ENCODE assay signal across 15 cellular contexts in genomic region chr6:138966870-138967269, GRCh38. TPM values are rescaled to one million over a fixed set of nuclear protein-coding genes. Genes with fewer than 3 reads are reported as not detected.
A peak's percentile ranks its signal among the peaks of the same experiment; 100 is the strongest.
DNase-seq lines count a peak whose midpoint lies in the region; ATAC-seq and TF ChIP-seq lines count a peak whose summit lies in the region.
"Had no signal": no experiment of that assay in that cellular context is flagged by ENCODE, and none has a peak within 500 bp of the region (broad histone marks: within the 10 kb centered on the region; RNA-seq: fewer than 3 reads in every experiment).

No MANE protein-coding gene starts in this region.

- CTCF ChIA-PET in mammary epithelial cell (lab: Charles Lee; ENCODE audit: low non-redundant PET), result no interaction called here

- H3K4me1 ChIP-seq in BE2C, result peaks cover 39% of the 10 kb centered on the region
- peaks cover 16% of the 10 kb centered on the region for H3K4me1 ChIP-seq in GM23338 (ENCODE audit: insufficient read depth)
- peaks cover 8% of the 10 kb centered on the region for H3K4me1 ChIP-seq in parathyroid adenoma
- H3K4me1 ChIP-seq in mammary epithelial cell (ENCODE audit: insufficient read depth, low read length), result peaks cover 27% of the 10 kb centered on the region

- H4K20me1 ChIP-seq in GM23338 (replicated peaks; ENCODE audit: insufficient read depth), result peaks cover 9% of the 10 kb centered on the region
- H4K20me1 ChIP-seq in mammary epithelial cell (ENCODE audit: insufficient read depth, low read length), result no peaks in the 10 kb centered on the region

- H3K4me2 ChIP-seq in GM23338 (no peak overlapping the region), parathyroid adenoma (ENCODE audit: low read length) (peak overlapping the region; percentile 14), mammary epithelial cell (ENCODE audit: insufficient read depth, low read depth, low read length) (no peak overlapping the region)

- H3K4me3 Mint-ChIP-seq in GM23338, result no peak overlapping the region
- H3K4me3 Mint-ChIP-seq: CD4-positive, alpha-beta T cell; IgD-negative memory B cell had no signal

- no peaks in the 10 kb centered on the region for H3F3A ChIP-seq in GM23338 (replicated peaks; ENCODE audit: low read depth)

- H3K9ac ChIP-seq in parathyroid adenoma, result no peak overlapping the region
- H3K9ac ChIP-seq in mammary epithelial cell (ENCODE audit: insufficient read depth, low read length), result no peak overlapping the region

- peaks cover 38% of the 10 kb centered on the region for H3K4me1 Mint-ChIP-seq in GM23338

- H3K9me2 ChIP-seq in GM23338 (ENCODE audit: insufficient read depth), result no peaks in the 10 kb centered on the region

- peak overlapping the region; percentile 17 for H3K4me3 ChIP-seq in BE2C (ENCODE audit: low read depth, low read length)
- no peak overlapping the region for H3K4me3 ChIP-seq in GM23338
- H3K4me3 ChIP-seq in parathyroid adenoma (ENCODE audit: low read depth, low read length), result no peak overlapping the region
- no peak overlapping the region for H3K4me3 ChIP-seq in mammary epithelial cell (replicated peaks in 1 of 3; ENCODE audit: insufficient read depth in 1 of 3, low read depth in 2 of 3, low read length in 3 of 3)

- H3K79me2 ChIP-seq in GM23338 (replicated peaks; ENCODE audit: insufficient read depth), result peaks cover 100% of the 10 kb centered on the region
- peaks cover 20% of the 10 kb centered on the region for H3K79me2 ChIP-seq in parathyroid adenoma
- H3K79me2 ChIP-seq in mammary epithelial cell (ENCODE audit: insufficient read depth, low read length), result peaks cover 93% of the 10 kb centered on the region

- no peaks in the 10 kb centered on the region for H3K27me3 Mint-ChIP-seq in GM23338 (ENCODE audit: insufficient read depth, low read depth, poor library complexity)
- H3K27me3 Mint-ChIP-seq: CD4-positive, alpha-beta T cell; IgD-negative memory B cell had no signal

- 89% methylated on average over 5 of the region's 5 CpGs for WGBS in mammary epithelial cell (ENCODE audit: low coverage, missing lambda C conversion rate)

- in situ Hi-C loops in mammary epithelial cell (cut with MboI; ENCODE audit: low sequenced_read_pairs in 2 of 2), result no loop called here

- no peaks in the 10 kb centered on the region for H3K36me3 ChIP-seq in BE2C
- H3K36me3 ChIP-seq in GM23338 (ENCODE audit: insufficient read depth), result no peaks in the 10 kb centered on the region
- no peaks in the 10 kb centered on the region for H3K36me3 ChIP-seq in parathyroid adenoma (ENCODE audit: control insufficient read depth, insufficient read depth, low read length)
- no peaks in the 10 kb centered on the region for H3K36me3 ChIP-seq in mammary epithelial cell (ENCODE audit: insufficient read depth, low read length)

- no peak for ATAC-seq in GM23338
- ATAC-seq: HCT116, HepG2 had no signal

- DNase-seq in BE2C (peak; percentile 66), GM23338 (ENCODE audit: low spot score) (no peak), SK-N-DZ (ENCODE audit: low spot score) (peak; percentile 44), mammary epithelial cell (no peak), SIG-M5 (lab: John Stamatoyannopoulos, UW) (no peak)
- DNase-seq: Caco-2; CD4-positive, alpha-beta T cell; GDM1; GOT3; H7 had no signal

- H3K9me3 ChIP-seq in BE2C (no peaks in the 10 kb centered on the region), parathyroid adenoma (ENCODE audit: control insufficient read depth, low read length) (no peaks in the 10 kb centered on the region), mammary epithelial cell (replicated peaks; ENCODE audit: insufficient read depth, low read length) (no peaks in the 10 kb centered on the region)
- H3K9me3 ChIP-seq: Caco-2 had no signal

- H3K27me3 ChIP-seq in BE2C (no peaks in the 10 kb centered on the region), GM23338 (ENCODE audit: insufficient read depth) (no peaks in the 10 kb centered on the region), parathyroid adenoma (ENCODE audit: control insufficient read depth, insufficient read depth, low read length) (no peaks in the 10 kb centered on the region), mammary epithelial cell (ENCODE audit: insufficient read depth, low read length) (no peaks in the 10 kb centered on the region)

- H3K27ac Mint-ChIP-seq in GM23338, result peak overlapping the region; percentile 11; the same call in 1 of the 2 replicates
- H3K27ac Mint-ChIP-seq: CD4-positive, alpha-beta T cell; IgD-negative memory B cell had no signal

- H3K27ac ChIP-seq in GM23338 (ENCODE audit: low read depth) (no peak overlapping the region), parathyroid adenoma (no peak overlapping the region), mammary epithelial cell (ENCODE audit: insufficient read depth, low read depth, low read length) (no peak overlapping the region)
- H3K27ac ChIP-seq: C4-2B had no signal

- dilution Hi-C loops in mammary epithelial cell (cut with HindIII; ENCODE audit: low sequenced_read_pairs), result no loop called here

- TF ChIP-seq CTCF in BE2C (IDR thresholded peaks at IDR 0.05; ENCODE audit: low read depth, low read length) (no peak), GM23338 (conservative IDR thresholded peaks at IDR 0.05; ENCODE audit: low read depth in 2 of 2) (no peak), parathyroid adenoma (IDR thresholded peaks at IDR 0.05) (no peak), mammary epithelial cell (conservative IDR thresholded peaks at IDR 0.05 in 1 of 2, IDR thresholded peaks at IDR 0.05 in 1 of 2; ENCODE audit: extremely low read depth in 1 of 2, insufficient read depth in 1 of 2, low read depth in 1 of 2, low read length in 2 of 2) (no peak)

- H2AFZ ChIP-seq in GM23338 (no peak overlapping the region), parathyroid adenoma (no peak overlapping the region), mammary epithelial cell (ENCODE audit: low read depth, low read length) (no peak overlapping the region)

- BruUV-seq in mammary epithelial cell (replicated peaks; lab: Mats Ljungman, UMichigan), result no TSS peak

- no peaks in the 10 kb centered on the region for H3K36me3 Mint-ChIP-seq in GM23338 (ENCODE audit: low read depth)

- H3K9me3 Mint-ChIP-seq in GM23338, result no peaks in the 10 kb centered on the region
- H3K9me3 Mint-ChIP-seq: CD4-positive, alpha-beta T cell; IgD-negative memory B cell had no signal

- intact Hi-C loops in mammary epithelial cell (cut with micrococcal nuclease), result no loop called here

TF ChIP-seq in GM23338, 12 proteins besides CTCF, POLR2A, EP300 and RAD21:
- TF ChIP-seq EZH2 (IDR thresholded peaks at IDR 0.05; ENCODE audit: low read depth, unreplicated experiment), result no peak

RNA-seq across cellular contexts. Expression of gene REPS1, which starts 21.2 kb away (rescaled TPM):
- polyA plus RNA-seq in BE2C (2012; ENCODE audit: insufficient read depth, insufficient read length, low read depth), result 35.5 TPM
- total RNA-seq in GM23338 (2014; rRNA removed; shearing (Covaris generic)), result 60.0 and 65.7 TPM in 2 replicates
- polyA plus RNA-seq in GM23338 (2016; fragmentation: Nextera tagmentation; extraction: Ambion mirVana) (41.1 and 46.0 TPM in 2 replicates), mammary epithelial cell (45.8 TPM)
- 36.7 and 38.4 TPM in 2 replicates for polyA plus RNA-seq in SK-N-DZ (2014; cell fraction: cytosol; rRNA removed)
- polyA plus RNA-seq in SK-N-DZ (2014; cell fraction: nucleus; rRNA removed), result 34.3 and 46.3 TPM in 2 replicates
- total RNA-seq in mammary epithelial cell, result 10 to 100 TPM; 39.5 to 55.8 TPM
- polyA minus RNA-seq in mammary epithelial cell, result 55.7 TPM

Comparison
In these comparisons a context has a peak if more than half of its experiments do, and no peak if none do; other contexts are left out.
1. DNase-seq: peak in BE2C (single experiment) and SK-N-DZ (single experiment); none in GM23338 (single experiment), mammary epithelial cell (single experiment) and SIG-M5 (single experiment).